In the genomic region with DNA sequence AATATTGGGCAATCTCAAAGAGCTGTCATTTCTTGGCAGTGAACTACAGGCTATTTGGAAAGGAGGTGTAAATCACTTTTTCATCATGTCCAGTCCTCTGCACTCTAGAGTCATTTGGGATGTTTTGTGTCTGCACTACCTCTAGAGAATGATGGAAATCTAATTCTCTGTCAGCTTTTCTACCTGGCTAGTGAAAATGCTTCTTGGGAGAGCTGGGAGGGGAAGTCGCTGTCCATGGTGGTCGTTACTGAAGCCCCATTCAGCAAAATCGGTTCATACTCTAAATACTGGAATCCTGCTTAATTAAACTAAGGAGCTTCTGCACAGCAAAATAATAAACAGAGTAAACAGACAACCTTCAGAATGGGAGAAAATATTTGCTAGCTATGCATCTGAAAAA, we compare ENCODE assay signal across 20 cellular contexts.
DNase-seq lines count a peak whose midpoint lies in the region; ATAC-seq and TF ChIP-seq lines count a peak whose summit lies in the region.
"Had no signal": no experiment of that assay in that cellular context is flagged by ENCODE, and none has a peak within 500 bp of the region (broad histone marks: within the 10 kb centered on the region; RNA-seq: fewer than 3 reads in every experiment).

No MANE protein-coding gene starts in this region.

- no peak overlapping the region for H3K27ac ChIP-seq in GM23338 (ENCODE audit: low read depth)
- no peak overlapping the region for H3K27ac ChIP-seq in neural progenitor cell
- H3K27ac ChIP-seq: esophagus squamous epithelium, thyroid gland had no signal

- H3F3A ChIP-seq in GM23338 (replicated peaks; ENCODE audit: low read depth) (no peaks in the 10 kb centered on the region), neural progenitor cell (ENCODE audit: low read depth) (peaks cover 24% of the 10 kb centered on the region)

- H3K4me3 Mint-ChIP-seq in GM23338 (no peak overlapping the region), endothelial cell (ENCODE audit: unreplicated experiment) (no peak overlapping the region), neural progenitor cell (no peak overlapping the region)
- H3K4me3 Mint-ChIP-seq: stimulated activated effector memory CD8-positive, alpha-beta T cell treated with anti-CD3 and anti-CD28 coated beads, Interleukin-12 subunit alpha, Interleukin-12 subunit beta, amount 100 ng/mL, for 72 hours had no signal

- H3K27ac Mint-ChIP-seq in GM23338 (no peak overlapping the region), endothelial cell (ENCODE audit: unreplicated experiment) (no peak overlapping the region), neural progenitor cell (no peak overlapping the region)
- H3K27ac Mint-ChIP-seq: stimulated activated effector memory CD8-positive, alpha-beta T cell treated with anti-CD3 and anti-CD28 coated beads, Interleukin-12 subunit alpha, Interleukin-12 subunit beta, amount 100 ng/mL, for 72 hours had no signal

- H3K79me2 ChIP-seq in GM23338 (replicated peaks; ENCODE audit: insufficient read depth) (no peaks in the 10 kb centered on the region), neural progenitor cell (ENCODE audit: low read depth) (no peaks in the 10 kb centered on the region)

- H4K20me1 ChIP-seq in GM23338 (replicated peaks; ENCODE audit: insufficient read depth) (no peaks in the 10 kb centered on the region; the same call in none of the 2 replicates), neural progenitor cell (ENCODE audit: low read depth) (peaks cover 41% of the 10 kb centered on the region)

- peaks cover 20% of the 10 kb centered on the region; the same call in 2 of the 3 replicates for H3K4me1 Mint-ChIP-seq in GM23338
- peaks cover 13% of the 10 kb centered on the region for H3K4me1 Mint-ChIP-seq in endothelial cell (ENCODE audit: unreplicated experiment)
- H3K4me1 Mint-ChIP-seq in neural progenitor cell = peaks cover 15% of the 10 kb centered on the region
- H3K4me1 Mint-ChIP-seq: stimulated activated effector memory CD8-positive, alpha-beta T cell treated with anti-CD3 and anti-CD28 coated beads, Interleukin-12 subunit alpha, Interleukin-12 subunit beta, amount 100 ng/mL, for 72 hours had no signal

- H3K9me3 Mint-ChIP-seq in GM23338 = no peaks in the 10 kb centered on the region
- H3K9me3 Mint-ChIP-seq in endothelial cell (ENCODE audit: unreplicated experiment) = no peaks in the 10 kb centered on the region
- H3K9me3 Mint-ChIP-seq in neural progenitor cell = no peaks in the 10 kb centered on the region
- H3K9me3 Mint-ChIP-seq: stimulated activated effector memory CD8-positive, alpha-beta T cell treated with anti-CD3 and anti-CD28 coated beads, Interleukin-12 subunit alpha, Interleukin-12 subunit beta, amount 100 ng/mL, for 72 hours had no signal

- H3K4me1 ChIP-seq in GM23338 (ENCODE audit: insufficient read depth) = peaks cover 22% of the 10 kb centered on the region
- peaks cover 18% of the 10 kb centered on the region for H3K4me1 ChIP-seq in neural progenitor cell

- H3K9ac ChIP-seq in neural progenitor cell = no peak overlapping the region

- H2AFZ ChIP-seq in GM23338 (no peak overlapping the region), neural progenitor cell (replicated peaks) (no peak overlapping the region)

- ATAC-seq in GM23338 (no peak), GM21786 (IDR thresholded peaks at IDR 0.05; ENCODE audit: unreplicated experiment) (no peak)
- ATAC-seq: left colon; stimulated activated effector memory CD8-positive, alpha-beta T cell treated with anti-CD3 and anti-CD28 coated beads, Interleukin-12 subunit alpha, Interleukin-12 subunit beta, amount 100 ng/mL, for 72 hours had no signal

- H3K9me2 ChIP-seq in GM23338 (ENCODE audit: insufficient read depth) = no peaks in the 10 kb centered on the region

- TF ChIP-seq CTCF in GM23338 (conservative IDR thresholded peaks at IDR 0.05; ENCODE audit: low read depth in 2 of 2) = no peak
- TF ChIP-seq CTCF in endothelial cell (IDR thresholded peaks at IDR 0.05; ENCODE audit: unreplicated experiment) = no peak
- no peak for TF ChIP-seq CTCF in neural progenitor cell (IDR thresholded peaks at IDR 0.05)
- TF ChIP-seq CTCF in foreskin fibroblast (IDR thresholded peaks at IDR 0.05; ENCODE audit: low read depth, low read length) = no peak

- H3K4me3 ChIP-seq in GM23338 = no peak overlapping the region
- no peak overlapping the region for H3K4me3 ChIP-seq in neural progenitor cell
- no peak overlapping the region for H3K4me3 ChIP-seq in foreskin fibroblast (ENCODE audit: low read depth in 1 of 2, low read length in 2 of 2)
- H3K4me3 ChIP-seq: dorsolateral prefrontal cortex, esophagus squamous epithelium, thyroid gland had no signal

- H3K36me3 Mint-ChIP-seq in GM23338 (ENCODE audit: low read depth) = no peaks in the 10 kb centered on the region; the same call in 2 of the 3 replicates
- H3K36me3 Mint-ChIP-seq in endothelial cell (ENCODE audit: low read depth, unreplicated experiment) = no peaks in the 10 kb centered on the region
- peaks cover 1% of the 10 kb centered on the region for H3K36me3 Mint-ChIP-seq in neural progenitor cell
- H3K36me3 Mint-ChIP-seq: stimulated activated effector memory CD8-positive, alpha-beta T cell treated with anti-CD3 and anti-CD28 coated beads, Interleukin-12 subunit alpha, Interleukin-12 subunit beta, amount 100 ng/mL, for 72 hours had no signal

- H3K36me3 ChIP-seq in GM23338 (ENCODE audit: insufficient read depth) = no peaks in the 10 kb centered on the region
- H3K36me3 ChIP-seq in neural progenitor cell = no peaks in the 10 kb centered on the region
- H3K36me3 ChIP-seq: esophagus squamous epithelium, thyroid gland had no signal

- H3K4me2 ChIP-seq in GM23338 (no peak overlapping the region), neural progenitor cell (no peak overlapping the region)

- no peaks in the 10 kb centered on the region for H3K9me3 ChIP-seq in neural progenitor cell (ENCODE audit: low read depth)
- H3K9me3 ChIP-seq: esophagus squamous epithelium, thyroid gland had no signal

- peaks cover 48% of the 10 kb centered on the region for H3K27me3 ChIP-seq in GM23338 (ENCODE audit: insufficient read depth)
- peaks cover 80% of the 10 kb centered on the region for H3K27me3 ChIP-seq in neural progenitor cell
- H3K27me3 ChIP-seq: thyroid gland had no signal

- peaks cover 44% of the 10 kb centered on the region for H3K27me3 Mint-ChIP-seq in GM23338 (ENCODE audit: insufficient read depth, low read depth, poor library complexity)
- peaks cover 20% of the 10 kb centered on the region for H3K27me3 Mint-ChIP-seq in endothelial cell (ENCODE audit: unreplicated experiment)
- H3K27me3 Mint-ChIP-seq in neural progenitor cell (ENCODE audit: insufficient read depth, low read depth) = peaks cover 41% of the 10 kb centered on the region

- DNase-seq in GM23338 (ENCODE audit: low spot score) (peak; percentile 61), endothelial cell (ENCODE audit: low spot score) (peak; percentile 41), neural progenitor cell (ENCODE audit: low spot score) (peak; percentile 67), foreskin fibroblast (no peak)
- no peak for DNase-seq in activated T-cell treated with anti-CD3 and anti-CD28 coated beads, Interleukin-2, amount 50 U/mL, for 1 hour
- DNase-seq: activated CD4-positive, CD25-positive, alpha-beta regulatory T cell; activated gamma-delta T cell treated with Interleukin-2 at 50 U/mL for 16 hours; anterior cingulate cortex; C1 segment of cervical spinal cord; dorsolateral prefrontal cortex; esophagus squamous epithelium; hippocampal formation; left colon; NCI-H1436; NK-92 treated with Interleukin-12 subunit alpha and Interleukin-12 subunit beta, amount 100 ng/mL, for 24 hours; T-helper 1 cell; thyroid gland had no signal

TF ChIP-seq in PFSK-1, 5 proteins besides CTCF, POLR2A, EP300 and RAD21:
- TF ChIP-seq FOXP2 (optimal IDR thresholded peaks at IDR 0.05; ENCODE audit: borderline replicate concordance, extremely low read depth, extremely low read length, insufficient read depth) = no peak
- TF ChIP-seq, protein P1, sequence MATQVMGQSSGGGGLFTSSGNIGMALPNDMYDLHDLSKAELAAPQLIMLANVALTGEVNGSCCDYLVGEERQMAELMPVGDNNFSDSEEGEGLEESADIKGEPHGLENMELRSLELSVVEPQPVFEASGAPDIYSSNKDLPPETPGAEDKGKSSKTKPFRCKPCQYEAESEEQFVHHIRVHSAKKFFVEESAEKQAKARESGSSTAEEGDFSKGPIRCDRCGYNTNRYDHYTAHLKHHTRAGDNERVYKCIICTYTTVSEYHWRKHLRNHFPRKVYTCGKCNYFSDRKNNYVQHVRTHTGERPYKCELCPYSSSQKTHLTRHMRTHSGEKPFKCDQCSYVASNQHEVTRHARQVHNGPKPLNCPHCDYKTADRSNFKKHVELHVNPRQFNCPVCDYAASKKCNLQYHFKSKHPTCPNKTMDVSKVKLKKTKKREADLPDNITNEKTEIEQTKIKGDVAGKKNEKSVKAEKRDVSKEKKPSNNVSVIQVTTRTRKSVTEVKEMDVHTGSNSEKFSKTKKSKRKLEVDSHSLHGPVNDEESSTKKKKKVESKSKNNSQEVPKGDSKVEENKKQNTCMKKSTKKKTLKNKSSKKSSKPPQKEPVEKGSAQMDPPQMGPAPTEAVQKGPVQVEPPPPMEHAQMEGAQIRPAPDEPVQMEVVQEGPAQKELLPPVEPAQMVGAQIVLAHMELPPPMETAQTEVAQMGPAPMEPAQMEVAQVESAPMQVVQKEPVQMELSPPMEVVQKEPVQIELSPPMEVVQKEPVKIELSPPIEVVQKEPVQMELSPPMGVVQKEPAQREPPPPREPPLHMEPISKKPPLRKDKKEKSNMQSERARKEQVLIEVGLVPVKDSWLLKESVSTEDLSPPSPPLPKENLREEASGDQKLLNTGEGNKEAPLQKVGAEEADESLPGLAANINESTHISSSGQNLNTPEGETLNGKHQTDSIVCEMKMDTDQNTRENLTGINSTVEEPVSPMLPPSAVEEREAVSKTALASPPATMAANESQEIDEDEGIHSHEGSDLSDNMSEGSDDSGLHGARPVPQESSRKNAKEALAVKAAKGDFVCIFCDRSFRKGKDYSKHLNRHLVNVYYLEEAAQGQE (IDR thresholded peaks at IDR 0.05; ENCODE audit: insufficient read depth in 1 of 2, low read depth in 2 of 2, low read length in 2 of 2) = peak; percentile 75 to 95
- TF ChIP-seq SIN3A (IDR thresholded peaks at IDR 0.05; ENCODE audit: borderline replicate concordance, insufficient read depth, low read length) = no peak
- no peak for TF ChIP-seq TAF1 (IDR thresholded peaks at IDR 0.05; ENCODE audit: borderline replicate concordance, insufficient read depth, low read length)
- TF ChIP-seq POLR2AphosphoS5 (IDR thresholded peaks at IDR 0.05; ENCODE audit: low read depth, low read length) = no peak

Comparison
In these comparisons a context has a peak if more than half of its experiments do, and no peak if none do; other contexts are left out.
1. DNase-seq: peak in GM23338 (single experiment), endothelial cell (single experiment) and neural progenitor cell (single experiment); none in activated T-cell treated with anti-CD3 and anti-CD28 coated beads, Interleukin-2, amount 50 U/mL, for 1 hour (single experiment) and foreskin fibroblast (0 of 2).